Comparison of ENCODE assay signal across 9 cellular contexts in genomic region chr11:79413258-79413657, GRCh38. TPM values are rescaled to one million over a fixed set of nuclear protein-coding genes. Genes with fewer than 3 reads are reported as not detected.
DNase-seq lines count a peak whose midpoint lies in the region; ATAC-seq, FAIRE-seq and TF ChIP-seq lines count a peak whose summit lies in the region.
"Had no signal": no experiment of that assay in that cellular context is flagged by ENCODE, and none has a peak within 500 bp of the region (broad histone marks: within the 10 kb centered on the region; RNA-seq: fewer than 3 reads in every experiment).

No MANE protein-coding gene starts in this region.

- intact Hi-C loops in vagina (cut with DNase I) = no loop called here

- H3K4me1 Mint-ChIP-seq in immature natural killer cell = no peaks in the 10 kb centered on the region

- peak overlapping the region; percentile 25 for H3K27ac ChIP-seq in vagina

- H3K9me3 Mint-ChIP-seq in immature natural killer cell = peaks cover 1 to 28% (median 3%) of the 10 kb centered on the region in 6 donors

- H3K36me3 ChIP-seq in bronchial epithelial cell (ENCODE audit: control insufficient read depth, insufficient read depth, low read length) = no peaks in the 10 kb centered on the region
- no peaks in the 10 kb centered on the region for H3K36me3 ChIP-seq in vagina

- peaks cover 0 to 2% (median 2%) of the 10 kb centered on the region in 3 donors for H3K27me3 Mint-ChIP-seq in immature natural killer cell (ENCODE audit: low read depth in 3 of 3)

- no peak for ATAC-seq in GM18520 (IDR thresholded peaks at IDR 0.05; ENCODE audit: unreplicated experiment)

- H3K36me3 Mint-ChIP-seq in immature natural killer cell = no peaks in the 10 kb centered on the region

- no peak overlapping the region for H3K4me3 ChIP-seq in bronchial epithelial cell (ENCODE audit: low read depth, low read length)
- no peak overlapping the region for H3K4me3 ChIP-seq in vagina

- no peak for FAIRE-seq in bronchial epithelial cell (lab: Jason Lieb, UNC)

- no peaks in the 10 kb centered on the region for H3K9me3 ChIP-seq in vagina

- no peaks in the 10 kb centered on the region for H3K27me3 ChIP-seq in bronchial epithelial cell (ENCODE audit: control insufficient read depth, insufficient read depth, low read length)
- H3K27me3 ChIP-seq in vagina = no peaks in the 10 kb centered on the region

- H3K4me1 ChIP-seq in vagina = peaks cover 23% of the 10 kb centered on the region

- no peak for TF ChIP-seq POLR2A in vagina (IDR thresholded peaks at IDR 0.05)

- no peak overlapping the region for H3K4me3 Mint-ChIP-seq in immature natural killer cell

- no peak overlapping the region for H3K27ac Mint-ChIP-seq in immature natural killer cell

- DNase-seq in NCI-H510A treated with DMSO at 0.1 percent for 48 hours (lab: John Stamatoyannopoulos, UW) (peak; percentile 18), NCI-H510A (lab: John Stamatoyannopoulos, UW) (no peak), bronchial epithelial cell (ENCODE audit: low read depth) (peak; percentile 56), kidney tubule cell (ENCODE audit: low spot score) (peak; percentile 76), vagina (ENCODE audit: extremely low spot score in 2 of 2) (peak in 1 of 2 donors; percentile 92), immature natural killer cell (no peak), NCI-H128 (lab: John Stamatoyannopoulos, UW; ENCODE audit: unreplicated experiment) (no peak)
- DNase-seq: activated CD8-positive, alpha-beta memory T cell treated with anti-CD3 and anti-CD28 coated beads for 24 hours had no signal

- TF ChIP-seq CTCF in bronchial epithelial cell (IDR thresholded peaks at IDR 0.05; ENCODE audit: insufficient read depth, low read length, severe bottlenecking) (no peak), vagina (IDR thresholded peaks at IDR 0.05) (no peak)

RNA-seq across cellular contexts. Expression of gene TENM4, which starts 27.6 kb away (rescaled TPM):
- total RNA-seq in bronchial epithelial cell = 3.2 and 6.1 TPM in 2 replicates
- total RNA-seq in vagina = 12.5 TPM
- not detected for polyA plus RNA-seq in immature natural killer cell

Comparison
In these comparisons a context has a peak if more than half of its experiments do, and no peak if none do; other contexts are left out.
1. DNase-seq: peak in NCI-H510A treated with DMSO at 0.1 percent for 48 hours (single experiment), bronchial epithelial cell (single experiment) and kidney tubule cell (single experiment); none in NCI-H510A (single experiment), immature natural killer cell (0 of 3) and NCI-H128 (single experiment).